Comparison of ENCODE assay signal across 1 cellular context in genomic region chr7:43785425-43785824, GRCh38.
TF ChIP-seq lines count a peak whose summit lies in the region.

No MANE protein-coding gene starts in this region.

TF ChIP-seq in K562, 482 proteins besides CTCF, POLR2A, EP300 and RAD21 (continued from another document):
- TF ChIP-seq HMGXB4 (CRISPR knock-in tag; IDR thresholded peaks at IDR 0.05) (no peak), RCOR1 (IDR thresholded peaks at IDR 0.05; ENCODE audit: borderline replicate concordance in 1 of 2, low read depth in 2 of 2, low read length in 2 of 2) (no peak), DDX20 (tag; IDR thresholded peaks at IDR 0.05; ENCODE audit: low read depth) (no peak), TCFL5 (CRISPR knock-in tag; conservative IDR thresholded peaks at IDR 0.05) (no peak), PKNOX1 (IDR thresholded peaks at IDR 0.05) (no peak), KLF16 (IDR thresholded peaks at IDR 0.05) (no peak), ZBTB33 (CRISPR knock-in tag; IDR thresholded peaks at IDR 0.05) (no peak), ATF6 (CRISPR knock-in tag; IDR thresholded peaks at IDR 0.05) (no peak), SRF (CRISPR knock-in tag; IDR thresholded peaks at IDR 0.05) (no peak), MAFF (IDR thresholded peaks at IDR 0.05; ENCODE audit: low read length) (no peak), RNF2 (IDR thresholded peaks at IDR 0.05) (no peak)
